In the genomic region with DNA sequence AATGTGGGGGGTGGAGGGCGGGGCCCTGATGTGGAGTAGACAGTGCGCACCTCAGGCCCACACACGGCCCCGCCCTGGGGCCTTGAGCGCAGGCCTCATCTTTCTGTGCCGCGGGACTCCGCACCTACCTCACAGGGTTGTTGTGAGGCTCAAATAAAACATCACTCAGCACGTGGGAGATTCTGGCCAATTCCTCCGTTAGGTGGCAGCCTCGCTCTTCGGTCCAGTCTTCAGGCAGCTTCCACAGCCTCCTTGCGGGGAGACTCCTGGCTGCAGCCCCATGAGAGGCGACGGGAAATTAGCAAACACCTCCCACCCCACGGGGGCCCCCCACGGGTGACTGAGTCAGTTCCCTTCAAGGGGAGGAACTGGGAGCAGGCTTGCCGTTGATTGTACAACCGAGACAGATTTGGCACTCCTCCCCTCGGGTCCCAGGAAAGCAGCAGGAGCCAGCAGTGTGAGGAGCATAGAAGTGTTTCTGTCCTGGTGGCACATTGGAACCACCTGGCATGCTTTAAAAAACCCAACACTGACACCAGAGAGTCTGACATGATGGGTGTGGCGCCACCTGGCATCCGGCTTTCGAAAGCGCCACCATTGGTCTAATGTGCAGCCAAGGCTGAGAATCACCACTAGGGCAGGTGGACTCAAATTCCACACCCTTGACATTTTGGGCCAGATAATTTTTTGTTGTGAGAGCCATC, we compare ENCODE assay signal across 9 cellular contexts. TPM values are rescaled to one million over a fixed set of nuclear protein-coding genes. Genes with fewer than 3 reads are reported as not detected.
DNase-seq lines count a peak whose midpoint lies in the region; ATAC-seq, FAIRE-seq and TF ChIP-seq lines count a peak whose summit lies in the region.
"Had no signal": no experiment of that assay in that cellular context is flagged by ENCODE, and none has a peak within 500 bp of the region (broad histone marks: within the 10 kb centered on the region; RNA-seq: fewer than 3 reads in every experiment).

No MANE protein-coding gene starts in this region.

- no peak overlapping the region for H3K9ac ChIP-seq in fibroblast of lung (ENCODE audit: insufficient read depth, low read length)

- no peaks in the 10 kb centered on the region for H3K36me3 ChIP-seq in fibroblast of lung (ENCODE audit: control insufficient read depth, insufficient read depth, low read length)

- POLR2A ChIA-PET in CD4-positive, alpha-beta T cell (lab: Charles Lee), result no interaction called here

- TF ChIP-seq POLR2A in H54 (IDR thresholded peaks at IDR 0.05; ENCODE audit: low read depth, low read length), result no peak

- in situ Hi-C loops in SK-MEL-5 (cut with HindIII; ENCODE audit: low pct_unique_long_range_greater_than_20kb, low sequenced_read_pairs), result no loop called here

- H3K4me3 Mint-ChIP-seq in CD4-positive, alpha-beta T cell, result no peak overlapping the region

- H3K4me1 ChIP-seq in fibroblast of lung (ENCODE audit: control insufficient read depth, extremely low read depth, insufficient read depth, low read length), result peaks cover 6% of the 10 kb centered on the region

- CTCF ChIA-PET in CD4-positive, alpha-beta T cell (lab: Charles Lee), result no interaction called here

- H3K79me2 ChIP-seq in fibroblast of lung (ENCODE audit: control insufficient read depth, insufficient read depth, low read length), result no peaks in the 10 kb centered on the region

- H3K27me3 Mint-ChIP-seq in CD4-positive, alpha-beta T cell, result no peaks in the 10 kb centered on the region

- H2AFZ ChIP-seq in fibroblast of lung (ENCODE audit: low read length), result no peak overlapping the region

- intact Hi-C loops in CD4-positive, alpha-beta T cell (cut with DNase I, micrococcal nuclease), result no loop called here

- ATAC-seq in CD4-positive, alpha-beta T cell (ENCODE audit: poor library complexity), result peak; percentile 48
- ATAC-seq in GM19467 (IDR thresholded peaks at IDR 0.05; ENCODE audit: unreplicated experiment) (no peak), HG03571 (IDR thresholded peaks at IDR 0.05; ENCODE audit: unreplicated experiment) (no peak)

- no peak for DNase-seq in CD4-positive, alpha-beta T cell
- DNase-seq in SK-MEL-5 (ENCODE audit: low read depth, low spot score), result peak; percentile 69
- peak; percentile 62 to 72 for DNase-seq in fibroblast of lung (ENCODE audit: low read depth in 2 of 2)
- peak; percentile 39 for DNase-seq in occipital lobe (lab: John Stamatoyannopoulos, UW)
- no peak for DNase-seq in H54 (ENCODE audit: insufficient read length, low spot score)

- TF ChIP-seq CTCF in CD4-positive, alpha-beta T cell (IDR thresholded peaks at IDR 0.05), result no peak
- TF ChIP-seq CTCF in LNCAP (IDR thresholded peaks at IDR 0.05) (peak; percentile 35; the same call in 1 of the 2 replicates), fibroblast of lung (conservative IDR thresholded peaks at IDR 0.05 in 1 of 2, IDR thresholded peaks at IDR 0.05 in 1 of 2; ENCODE audit: low read depth in 1 of 2, low read length in 2 of 2) (peak; percentile 49 to 58)

- no peak for FAIRE-seq in H54 (lab: Jason Lieb, UNC)
- FAIRE-seq: frontal cortex had no signal

- no peak overlapping the region for H3K27ac Mint-ChIP-seq in CD4-positive, alpha-beta T cell

- H3K36me3 Mint-ChIP-seq in CD4-positive, alpha-beta T cell (ENCODE audit: low read depth), result peaks cover 5% of the 10 kb centered on the region

- H3K4me2 ChIP-seq in fibroblast of lung (ENCODE audit: extremely low read depth, insufficient read depth, low read length), result peak overlapping the region; percentile 15

- peaks cover 27% of the 10 kb centered on the region for H3K4me1 Mint-ChIP-seq in CD4-positive, alpha-beta T cell (ENCODE audit: low read depth)

- H3K9me3 ChIP-seq in CD4-positive, alpha-beta T cell (ENCODE audit: control insufficient read depth, low read length), result no peaks in the 10 kb centered on the region
- no peaks in the 10 kb centered on the region for H3K9me3 ChIP-seq in fibroblast of lung (ENCODE audit: control insufficient read depth, insufficient read depth, low read depth, low read length)

- H3K27ac ChIP-seq in CD4-positive, alpha-beta T cell (ENCODE audit: low read depth, low read length), result no peak overlapping the region
- no peak overlapping the region for H3K27ac ChIP-seq in fibroblast of lung (ENCODE audit: insufficient read depth, low read length)

- no peaks in the 10 kb centered on the region for H3K27me3 ChIP-seq in CD4-positive, alpha-beta T cell (ENCODE audit: control insufficient read depth, insufficient read depth, low read length)
- no peaks in the 10 kb centered on the region for H3K27me3 ChIP-seq in fibroblast of lung (ENCODE audit: control insufficient read depth, insufficient read depth, low read length)

- H3K9me3 Mint-ChIP-seq in CD4-positive, alpha-beta T cell, result no peaks in the 10 kb centered on the region

- H3K4me3 ChIP-seq in fibroblast of lung (replicated peaks in 1 of 4; ENCODE audit: control extremely low read depth in 1 of 4, insufficient read depth in 1 of 4, low read depth in 3 of 4, low read length in 4 of 4), result no peak overlapping the region

- no peaks in the 10 kb centered on the region for H4K20me1 ChIP-seq in fibroblast of lung (ENCODE audit: control insufficient read depth, extremely low read depth, insufficient read depth, low read length)

RNA-seq across cellular contexts. Expression of a gene that starts 7.6 kb away (rescaled TPM):
- total RNA-seq in CD4-positive, alpha-beta T cell, result 1 to 10 TPM in 1 of 2 experiments, under 1 TPM in 1; 0.81 to 1.1 TPM
- 15.8 and 16.3 TPM in 2 replicates for total RNA-seq in SK-MEL-5 (2014; rRNA removed; shearing (Covaris generic))
- 28.9 and 29.4 TPM in 2 replicates for polyA plus RNA-seq in SK-MEL-5 (2015; cell fraction: cytosol; rRNA removed)
- polyA plus RNA-seq in SK-MEL-5 (2015; cell fraction: nucleus; rRNA removed), result 38.9 and 40.7 TPM in 2 replicates
- total RNA-seq in fibroblast of lung (6.9 TPM in 2 replicates), occipital lobe (2.7 TPM)
- 2.5 and 4.4 TPM in 2 replicates for polyA plus RNA-seq in fibroblast of lung
- 1.9 and 5.0 TPM in 2 replicates for polyA plus RNA-seq in fibroblast of lung (2012)
- polyA minus RNA-seq in fibroblast of lung (ENCODE audit: low replicate concordance), result 1.3 and 4.3 TPM in 2 replicates

RNA-seq across cellular contexts. Expression of a gene that starts 17.3 kb away (rescaled TPM):
- total RNA-seq in CD4-positive, alpha-beta T cell, result 1 to 10 TPM; 2.9 to 4.0 TPM
- 12.9 and 19.1 TPM in 2 replicates for total RNA-seq in SK-MEL-5 (2014; rRNA removed; shearing (Covaris generic))
- polyA plus RNA-seq in SK-MEL-5 (2015; cell fraction: cytosol; rRNA removed), result 23.6 and 28.0 TPM in 2 replicates
- polyA plus RNA-seq in SK-MEL-5 (2015; cell fraction: nucleus; rRNA removed), result 60.3 and 62.5 TPM in 2 replicates
- total RNA-seq in fibroblast of lung (3.6 and 5.9 TPM in 2 replicates), occipital lobe (4.8 TPM)
- 4.6 and 10.9 TPM in 2 replicates for polyA plus RNA-seq in fibroblast of lung
- polyA plus RNA-seq in fibroblast of lung (2012), result 3.4 and 8.7 TPM in 2 replicates
- 25.7 and 57.6 TPM in 2 replicates for polyA minus RNA-seq in fibroblast of lung (ENCODE audit: low replicate concordance)

Comparison
In these comparisons a context has a peak if more than half of its experiments do, and no peak if none do; other contexts are left out.
1. DNase-seq: peak in SK-MEL-5 (single experiment), fibroblast of lung (2 of 2) and occipital lobe (single experiment); none in CD4-positive, alpha-beta T cell (0 of 10) and H54 (single experiment).